2 cellular contexts compared by ENCODE assay signal in the genomic region with DNA sequence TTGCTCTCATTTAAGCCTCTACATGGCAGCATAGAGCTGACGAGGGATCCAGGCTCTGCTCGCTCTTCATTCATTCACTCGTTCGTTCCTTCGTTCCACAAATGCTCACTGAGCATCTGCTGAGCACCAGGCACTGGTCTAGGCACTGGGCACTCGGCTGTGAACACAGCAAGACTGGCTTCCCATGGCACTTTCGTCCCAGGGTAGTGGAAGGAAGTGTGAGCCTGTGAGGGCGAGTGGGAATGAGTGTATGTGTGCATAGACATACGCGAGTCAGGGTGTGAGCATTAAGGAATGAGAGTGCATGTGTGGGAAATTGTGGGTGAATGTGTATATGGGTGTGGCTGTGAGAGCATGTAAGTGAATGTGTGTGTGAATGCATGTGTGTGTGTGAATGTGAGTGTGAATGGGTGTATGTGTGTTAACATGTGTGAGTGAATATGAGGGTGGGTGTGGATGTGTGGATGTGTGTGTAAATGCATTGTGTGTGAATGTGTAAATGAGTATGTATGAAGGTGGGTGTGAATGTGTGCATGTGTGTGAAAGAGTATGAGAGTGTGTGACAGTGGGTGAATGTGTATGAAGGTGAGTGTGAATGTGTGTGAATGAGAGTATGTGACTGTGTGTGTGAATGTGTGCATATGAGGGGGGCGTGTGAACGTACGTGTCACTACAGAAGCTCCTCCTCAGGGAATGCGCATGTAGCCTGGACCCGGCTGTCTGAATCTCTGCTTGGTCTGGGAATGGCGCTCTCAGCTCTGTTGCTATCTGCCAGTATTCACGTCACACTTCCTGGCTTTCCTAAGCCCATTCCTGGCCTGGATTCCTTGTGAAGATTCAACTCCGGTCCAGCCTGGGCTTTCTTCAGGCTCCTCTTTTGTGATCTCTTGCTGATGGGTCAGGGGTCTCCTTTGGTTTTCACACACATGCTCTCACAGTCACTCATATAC.
TF ChIP-seq lines count a peak whose summit lies in the region.

No MANE protein-coding gene starts in this region.

TF ChIP-seq in HEK293, 187 proteins besides CTCF, POLR2A, EP300 and RAD21 (continued from another document):
- 0 out of 2 replicates have a peak, but pooled peaks have one; percentile 11 for TF ChIP-seq ZFHX2 (tag by site-specific recombination; conservative IDR thresholded peaks at IDR 0.05)

TF ChIP-seq in HepG2, 621 proteins besides CTCF, POLR2A, EP300 and RAD21 (continued from another document):
- TF ChIP-seq, protein P1, sequence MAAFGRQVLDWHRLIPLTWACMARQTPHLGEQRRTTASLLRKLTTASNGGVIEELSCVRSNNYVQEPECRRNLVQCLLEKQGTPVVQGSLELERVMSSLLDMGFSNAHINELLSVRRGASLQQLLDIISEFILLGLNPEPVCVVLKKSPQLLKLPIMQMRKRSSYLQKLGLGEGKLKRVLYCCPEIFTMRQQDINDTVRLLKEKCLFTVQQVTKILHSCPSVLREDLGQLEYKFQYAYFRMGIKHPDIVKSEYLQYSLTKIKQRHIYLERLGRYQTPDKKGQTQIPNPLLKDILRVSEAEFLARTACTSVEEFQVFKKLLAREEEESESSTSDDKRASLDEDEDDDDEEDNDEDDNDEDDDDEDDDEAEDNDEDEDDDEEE (CRISPR knock-in tag; IDR thresholded peaks at IDR 0.05) = no peak
- TF ChIP-seq PLRG1 (conservative IDR thresholded peaks at IDR 0.05) = 0 out of 2 replicates have a peak, but pooled peaks have one; percentile 9
- peak; percentile 18; the same call in 1 of the 2 replicates for TF ChIP-seq MNT (IDR thresholded peaks at IDR 0.05)
- TF ChIP-seq RFX5 (IDR thresholded peaks at IDR 0.05; ENCODE audit: low read depth, low read length) = no peak
- TF ChIP-seq CREB1 (IDR thresholded peaks at IDR 0.05) = peak; percentile 20; the same call in 1 of the 2 replicates
- TF ChIP-seq CREB1 (CRISPR knock-in tag; IDR thresholded peaks at IDR 0.05) = no peak
- peak; percentile 24; the same call in 1 of the 2 replicates for TF ChIP-seq SP1 (IDR thresholded peaks at IDR 0.05)
- TF ChIP-seq SP1 (CRISPR knock-in tag; IDR thresholded peaks at IDR 0.05) = no peak
